ENCODE assay signal across 8 cellular contexts in genomic region chr1:193104496-193104905, GRCh38. TPM values are rescaled to one million over a fixed set of nuclear protein-coding genes. Genes with fewer than 3 reads are reported as not detected.
A peak's percentile ranks its signal among the peaks of the same experiment; 100 is the strongest.
DNase-seq lines count a peak whose midpoint lies in the region; ATAC-seq and TF ChIP-seq lines count a peak whose summit lies in the region.

No MANE protein-coding gene starts in this region.

- no peaks in the 10 kb centered on the region for H3K9me3 ChIP-seq in CD8-positive, alpha-beta memory T cell (ENCODE audit: low read length)
- H3K9me3 ChIP-seq in OCI-LY3 (ENCODE audit: insufficient read depth, low read length) = no peaks in the 10 kb centered on the region
- H3K9me3 ChIP-seq in parathyroid adenoma (ENCODE audit: control insufficient read depth, low read length) = no peaks in the 10 kb centered on the region

- intact Hi-C loops in left ventricle myocardium superior (cut with micrococcal nuclease) = no loop called here

- H4K20me1 ChIP-seq in OCI-LY3 (ENCODE audit: insufficient read depth, low read length) = peaks cover 5% of the 10 kb centered on the region; the same call in 1 of the 2 replicates

- no peaks in the 10 kb centered on the region for H3K27me3 Mint-ChIP-seq in CD8-positive, alpha-beta memory T cell

- peak overlapping the region; percentile 79 for H3K4me3 ChIP-seq in CD8-positive, alpha-beta memory T cell (ENCODE audit: low read length)
- H3K4me3 ChIP-seq in OCI-LY3 (ENCODE audit: low read length) (peak overlapping the region; percentile 89), parathyroid adenoma (ENCODE audit: low read depth, low read length) (peak overlapping the region; percentile 77)

- H3K4me3 Mint-ChIP-seq in CD8-positive, alpha-beta memory T cell = peak overlapping the region; percentile 93 to 97 (median 96)

- ATAC-seq in GM18873 (IDR thresholded peaks at IDR 0.05; ENCODE audit: low FRiP score, unreplicated experiment) (peak; percentile 26), HG03095 (IDR thresholded peaks at IDR 0.05; ENCODE audit: unreplicated experiment) (peak; percentile 39), left ventricle myocardium superior (peak; percentile 64)

- peaks cover 18 to 34% (median 33%) of the 10 kb centered on the region in 3 donors for H3K4me1 Mint-ChIP-seq in CD8-positive, alpha-beta memory T cell

- H3K27ac Mint-ChIP-seq in CD8-positive, alpha-beta memory T cell = peak overlapping the region; percentile 74 to 96 (median 88)

- peaks cover 0 to 19% (median 4%) of the 10 kb centered on the region in 3 donors for H3K36me3 Mint-ChIP-seq in CD8-positive, alpha-beta memory T cell

- CTCF ChIA-PET in CD8-positive, alpha-beta memory T cell (lab: Charles Lee) = interaction anchor here (0.6 to 2.3 kb wide), 3 partner anchors 17 to 46 kb away, joined by 3 to 8 read pairs (median 5); partner anchors contain the start of genes CDC73, RO60 and UCHL5

- peak overlapping the region; percentile 49 for H3K27ac ChIP-seq in CD8-positive, alpha-beta memory T cell (ENCODE audit: low read depth, low read length)
- H3K27ac ChIP-seq in OCI-LY3 (ENCODE audit: low read length) (no peak overlapping the region), parathyroid adenoma (peak overlapping the region; percentile 72)

- H3K36me3 ChIP-seq in CD8-positive, alpha-beta memory T cell (ENCODE audit: insufficient read depth, low read length) = peaks cover 5% of the 10 kb centered on the region
- H3K36me3 ChIP-seq in OCI-LY3 (replicated peaks; ENCODE audit: low read depth, low read length) (peaks cover 9% of the 10 kb centered on the region), parathyroid adenoma (ENCODE audit: control insufficient read depth, insufficient read depth, low read length) (no peaks in the 10 kb centered on the region)

- peak overlapping the region; percentile 88 for H2AFZ ChIP-seq in OCI-LY3 (ENCODE audit: low read depth, low read length)
- H2AFZ ChIP-seq in parathyroid adenoma = peak overlapping the region; percentile 74

- H3K4me1 ChIP-seq in CD8-positive, alpha-beta memory T cell (ENCODE audit: insufficient read depth, low read length) = peaks cover 11% of the 10 kb centered on the region
- H3K4me1 ChIP-seq in OCI-LY3 (ENCODE audit: low read length) = peaks cover 11% of the 10 kb centered on the region
- H3K4me1 ChIP-seq in parathyroid adenoma = no peaks in the 10 kb centered on the region

- H3K4me2 ChIP-seq in OCI-LY3 (ENCODE audit: low read length) (peak overlapping the region; percentile 91), parathyroid adenoma (ENCODE audit: low read length) (peak overlapping the region; percentile 91)

- DNase-seq in CD8-positive, alpha-beta memory T cell = peak in 3 of 5 donors; percentile 4 to 49 (median 27)
- DNase-seq in amygdala (lab: John Stamatoyannopoulos, UW) = peak in 36 of 56 donors; percentile 3 to 67 (median 31)
- DNase-seq in left ventricle myocardium superior = peak; percentile 69
- DNase-seq in cortex of kidney (lab: John Stamatoyannopoulos, UW) = no peak

- H3K9ac ChIP-seq in OCI-LY3 (ENCODE audit: low read length) (peak overlapping the region; percentile 72), parathyroid adenoma (no peak overlapping the region)

- H3K9me3 Mint-ChIP-seq in CD8-positive, alpha-beta memory T cell = no peaks in the 10 kb centered on the region

- no peaks in the 10 kb centered on the region for H3K27me3 ChIP-seq in CD8-positive, alpha-beta memory T cell (ENCODE audit: insufficient read depth, low read length, poor library complexity, severe bottlenecking)
- H3K27me3 ChIP-seq in OCI-LY3 (ENCODE audit: low read depth, low read length) = no peaks in the 10 kb centered on the region
- no peaks in the 10 kb centered on the region for H3K27me3 ChIP-seq in parathyroid adenoma (ENCODE audit: control insufficient read depth, insufficient read depth, low read length)

- H3K79me2 ChIP-seq in OCI-LY3 (ENCODE audit: low read length) (peaks cover 15% of the 10 kb centered on the region), parathyroid adenoma (peaks cover 4% of the 10 kb centered on the region)

- POLR2A ChIA-PET in CD8-positive, alpha-beta memory T cell (lab: Charles Lee) = interaction anchor here (2.1 to 2.2 kb wide), 2 partner anchors 17 to 46 kb away, joined by 7 to 11 read pairs; partner anchors contain the start of genes CDC73, RO60 and UCHL5

- TF ChIP-seq CTCF in OCI-LY3 (IDR thresholded peaks at IDR 0.05; ENCODE audit: low read depth, low read length) (no peak), parathyroid adenoma (IDR thresholded peaks at IDR 0.05) (no peak)

RNA-seq across cellular contexts. Expression of gene GLRX2, which starts 0.7 kb away (rescaled TPM):
- 10 to 100 TPM; 47.1 to 49.6 TPM for total RNA-seq in CD8-positive, alpha-beta memory T cell
- 13.2 TPM for polyA plus RNA-seq in CD8-positive, alpha-beta memory T cell
- 37.0 TPM for total RNA-seq in left ventricle myocardium superior

RNA-seq across cellular contexts. Expression of gene CDC73, which starts 17.3 kb away (rescaled TPM):
- 10 to 100 TPM; 59.8 to 63.8 TPM for total RNA-seq in CD8-positive, alpha-beta memory T cell
- 58.5 TPM for polyA plus RNA-seq in CD8-positive, alpha-beta memory T cell
- total RNA-seq in left ventricle myocardium superior = 59.5 TPM

RNA-seq across cellular contexts. Expression of gene RO60, which starts 45.1 kb away (rescaled TPM):
- total RNA-seq in CD8-positive, alpha-beta memory T cell = 10 to 100 TPM; 74.6 to 82.7 TPM
- polyA plus RNA-seq in CD8-positive, alpha-beta memory T cell = 128 TPM
- 51.6 TPM for total RNA-seq in left ventricle myocardium superior

RNA-seq across cellular contexts. Expression of gene UCHL5, which starts 45.3 kb away (rescaled TPM):
- 100 to 1,000 TPM; 106 to 110 TPM for total RNA-seq in CD8-positive, alpha-beta memory T cell
- polyA plus RNA-seq in CD8-positive, alpha-beta memory T cell = 54.4 TPM
- 45.3 TPM for total RNA-seq in left ventricle myocardium superior
